8 cellular contexts compared by ENCODE assay signal in genomic region chr6:28943223-28943556, GRCh38. TPM values are rescaled to one million over a fixed set of nuclear protein-coding genes. Genes with fewer than 3 reads are reported as not detected.
A peak's percentile ranks its signal among the peaks of the same experiment; 100 is the strongest.
DNase-seq lines count a peak whose midpoint lies in the region; ATAC-seq and TF ChIP-seq lines count a peak whose summit lies in the region.

No MANE protein-coding gene starts in this region.

- H3K27ac Mint-ChIP-seq in activated T-cell treated with anti-CD3 and anti-CD28 coated beads, Interleukin-2, amount 50 U/mL, for 24 hours = peak overlapping the region; percentile 94
- H3K27ac Mint-ChIP-seq in T-cell = peak overlapping the region; percentile 85 to 88

- TF ChIP-seq CTCF in gastroesophageal sphincter (IDR thresholded peaks at IDR 0.05) (no peak), stomach (IDR thresholded peaks at IDR 0.05) (no peak)

- WGBS in gastroesophageal sphincter (ENCODE audit: low coverage in 1 of 2), 2 donors = 17 to 27% methylated on average over 4 to 6 of the region's 6 CpGs
- WGBS in stomach, 5 donors = 35 to 48% (median 39%) methylated on average over 6 of the region's 6 CpGs

- H3K9me3 ChIP-seq in gastroesophageal sphincter = no peaks in the 10 kb centered on the region
- no peaks in the 10 kb centered on the region for H3K9me3 ChIP-seq in stomach

- H3K4me3 Mint-ChIP-seq in activated T-cell treated with anti-CD3 and anti-CD28 coated beads, Interleukin-2, amount 50 U/mL, for 24 hours = peak overlapping the region; percentile 75
- H3K4me3 Mint-ChIP-seq in T-cell = peak overlapping the region; percentile 83 to 85 (median 83)

- H3K4me1 ChIP-seq in gastroesophageal sphincter (peaks cover 0 to 40% (median 3%) of the 10 kb centered on the region in 3 donors), stomach (peaks cover 4 to 44% (median 35%) of the 10 kb centered on the region in 4 donors)

- H3K27me3 ChIP-seq in gastroesophageal sphincter = no peaks in the 10 kb centered on the region
- H3K27me3 ChIP-seq in stomach = no peaks in the 10 kb centered on the region

- H3K27ac ChIP-seq in gastroesophageal sphincter = peak overlapping the region in 1 of 4 donors; percentile 78
- H3K27ac ChIP-seq in stomach = peak overlapping the region in 2 of 5 donors; percentile 40 to 86

- POLR2A ChIA-PET in T-cell (lab: Charles Lee) = interaction anchor here in 1 of 2 donors (0.6 kb wide), 1 partner anchor 97 kb away, joined by 3 read pairs; no protein-coding TSS in a partner anchor

- ATAC-seq in T-cell (replicated peaks in 1 of 4) = no peak
- no peak for ATAC-seq in gastroesophageal sphincter
- ATAC-seq in HG03442 (IDR thresholded peaks at IDR 0.05; ENCODE audit: unreplicated experiment) = no peak

- no peaks in the 10 kb centered on the region for H3K9me3 Mint-ChIP-seq in activated T-cell treated with anti-CD3 and anti-CD28 coated beads, Interleukin-2, amount 50 U/mL, for 24 hours
- H3K9me3 Mint-ChIP-seq in T-cell = no peaks in the 10 kb centered on the region

- H3K4me3 ChIP-seq in gastroesophageal sphincter (peak overlapping the region; percentile 54 to 86), stomach (peak overlapping the region; percentile 48 to 56 (median 52))

- peaks cover 52% of the 10 kb centered on the region for H3K4me1 Mint-ChIP-seq in activated T-cell treated with anti-CD3 and anti-CD28 coated beads, Interleukin-2, amount 50 U/mL, for 24 hours (ENCODE audit: low read depth)
- H3K4me1 Mint-ChIP-seq in T-cell = peaks cover 47 to 56% (median 50%) of the 10 kb centered on the region in 3 donors

- TF ChIP-seq POLR2A in gastroesophageal sphincter (IDR thresholded peaks at IDR 0.05) = no peak
- no peak for TF ChIP-seq POLR2A in stomach (IDR thresholded peaks at IDR 0.05)

- no peaks in the 10 kb centered on the region for H3K36me3 ChIP-seq in gastroesophageal sphincter
- H3K36me3 ChIP-seq in stomach = no peaks in the 10 kb centered on the region

- peaks cover 6% of the 10 kb centered on the region for H3K36me3 Mint-ChIP-seq in activated T-cell treated with anti-CD3 and anti-CD28 coated beads, Interleukin-2, amount 50 U/mL, for 24 hours (ENCODE audit: low read depth)
- H3K36me3 Mint-ChIP-seq in T-cell = no peaks in the 10 kb centered on the region

- H3K27me3 Mint-ChIP-seq in activated T-cell treated with anti-CD3 and anti-CD28 coated beads, Interleukin-2, amount 50 U/mL, for 24 hours = no peaks in the 10 kb centered on the region
- H3K27me3 Mint-ChIP-seq in T-cell = peaks cover 0 to 2% of the 10 kb centered on the region in 2 donors

- intact Hi-C loops in stomach (cut with DNase I; ENCODE audit: low total_unique reads) = loop anchor here (5.0 kb wide), 1 partner anchor 39 kb away; no protein-coding TSS in a partner anchor

- no peak for DNase-seq in activated T-cell treated with anti-CD3 and anti-CD28 coated beads, Interleukin-2, amount 50 U/mL, for 24 hours
- DNase-seq in activated T-cell treated with anti-CD3 and anti-CD28 coated beads, Interleukin-2, amount 50 U/mL, for 1 hour = no peak
- no peak for DNase-seq in T-cell
- DNase-seq in stomach = no peak
- no peak for DNase-seq in putamen (ENCODE audit: low spot score)
- DNase-seq in mucosa of gallbladder (ENCODE audit: low spot score) = no peak

- TF ChIP-seq EP300 in gastroesophageal sphincter (IDR thresholded peaks at IDR 0.05) (no peak), stomach (IDR thresholded peaks at IDR 0.05) (no peak)

- CTCF ChIA-PET in T-cell (lab: Charles Lee) = interaction anchor here (0.6 to 0.7 kb wide), 2 partner anchors 19 to 62 kb away, joined by 3 to 4 read pairs; no protein-coding TSS in a partner anchor

RNA-seq across cellular contexts. Expression of gene TRIM27, which starts 19.4 kb away (rescaled TPM):
- total RNA-seq in T-cell = 10 to 100 TPM; 27.2 to 91.7 (median 86.9) TPM
- total RNA-seq in gastroesophageal sphincter = 10 to 100 TPM; 36.0 to 55.1 (median 37.4) TPM
- 100 to 1,000 TPM in 1 of 5 donors, 10 to 100 TPM in 4; 59.1 to 102 (median 77.7) TPM for total RNA-seq in stomach
- polyA plus RNA-seq in stomach = 10 to 100 TPM; 24.2 to 33.5 (median 31.6) TPM
- total RNA-seq in mucosa of gallbladder = 42.4 TPM
